ENCODE assay signal across 1 cellular context in genomic region chr11:844693-845644, GRCh38.
TF ChIP-seq lines count a peak whose summit lies in the region.

No MANE protein-coding gene starts in this region.

TF ChIP-seq in HepG2, 621 proteins besides CTCF, POLR2A, EP300 and RAD21 (continued from another document and continues in another):
- TF ChIP-seq HNF1B (CRISPR knock-in tag; IDR thresholded peaks at IDR 0.05) = no peak
- no peak for TF ChIP-seq RFX5 (IDR thresholded peaks at IDR 0.05; ENCODE audit: low read depth, low read length)
- no peak for TF ChIP-seq FOXP1 (IDR thresholded peaks at IDR 0.05)
- no peak for TF ChIP-seq FOXP1 (CRISPR knock-in tag; IDR thresholded peaks at IDR 0.05)
- no peak for TF ChIP-seq ZBTB39 (CRISPR knock-in tag; IDR thresholded peaks at IDR 0.05)
- TF ChIP-seq IRX3 (CRISPR knock-in tag; IDR thresholded peaks at IDR 0.05; ENCODE audit: borderline replicate concordance, low read depth) = no peak
- no peak for TF ChIP-seq KAT2B (IDR thresholded peaks at IDR 0.05; ENCODE audit: borderline replicate concordance, low read depth, low read length)
- TF ChIP-seq ZNF816 (CRISPR knock-in tag; IDR thresholded peaks at IDR 0.05; ENCODE audit: borderline replicate concordance) = no peak
- TF ChIP-seq NR1H2 (CRISPR knock-in tag; IDR thresholded peaks at IDR 0.05; ENCODE audit: borderline replicate concordance, low read depth) = no peak
- TF ChIP-seq SMAD9 (CRISPR knock-in tag; IDR thresholded peaks at IDR 0.05) = 0 out of 2 replicates have a peak, but pooled peaks have one; percentile 41
- no peak for TF ChIP-seq POGK (CRISPR knock-in tag; conservative IDR thresholded peaks at IDR 0.05)
- TF ChIP-seq ZNF652 (CRISPR knock-in tag; IDR thresholded peaks at IDR 0.05; ENCODE audit: borderline replicate concordance, low read depth) = no peak
- no peak for TF ChIP-seq SRF (IDR thresholded peaks at IDR 0.05; ENCODE audit: low read depth, low read length)
- TF ChIP-seq SPEN (CRISPR knock-in tag; IDR thresholded peaks at IDR 0.05; ENCODE audit: low read depth) = 0 out of 2 replicates have a peak, but pooled peaks have one; percentile 21
- 0 out of 2 replicates have a peak, but pooled peaks have one; percentile 21 for TF ChIP-seq ZNF747 (CRISPR knock-in tag; IDR thresholded peaks at IDR 0.05; ENCODE audit: borderline replicate concordance)
- no peak for TF ChIP-seq ZNF550 (CRISPR knock-in tag; IDR thresholded peaks at IDR 0.05; ENCODE audit: borderline replicate concordance)
- TF ChIP-seq ZNF530 (CRISPR knock-in tag; IDR thresholded peaks at IDR 0.05; ENCODE audit: low read depth) = no peak
- TF ChIP-seq ZNF615 (CRISPR knock-in tag; IDR thresholded peaks at IDR 0.05; ENCODE audit: borderline replicate concordance) = no peak
- peak; percentile 41; the same call in 1 of the 2 replicates for TF ChIP-seq PHF20 (CRISPR knock-in tag; IDR thresholded peaks at IDR 0.05)
- TF ChIP-seq ZSCAN9 (CRISPR knock-in tag; IDR thresholded peaks at IDR 0.05; ENCODE audit: borderline replicate concordance) = no peak
- TF ChIP-seq KDM1A (CRISPR knock-in tag; IDR thresholded peaks at IDR 0.05) = no peak
- TF ChIP-seq ZFAT (CRISPR knock-in tag; conservative IDR thresholded peaks at IDR 0.05) = no peak
- no peak for TF ChIP-seq HINFP (CRISPR knock-in tag; IDR thresholded peaks at IDR 0.05; ENCODE audit: low read depth)
- TF ChIP-seq MAZ (IDR thresholded peaks at IDR 0.05; ENCODE audit: borderline replicate concordance, low read depth, low read length) = no peak
- no peak for TF ChIP-seq MAZ (CRISPR knock-in tag; IDR thresholded peaks at IDR 0.05; ENCODE audit: low read depth)
- no peak for TF ChIP-seq CBX1 (IDR thresholded peaks at IDR 0.05; ENCODE audit: low read depth)
- no peak for TF ChIP-seq CENPX (CRISPR knock-in tag; IDR thresholded peaks at IDR 0.05)
- TF ChIP-seq PHF21A (CRISPR knock-in tag; IDR thresholded peaks at IDR 0.05) = no peak
- no peak for TF ChIP-seq ZNF782 (CRISPR knock-in tag; IDR thresholded peaks at IDR 0.05; ENCODE audit: borderline replicate concordance)
- no peak for TF ChIP-seq ARID3A (IDR thresholded peaks at IDR 0.05; ENCODE audit: low read depth, low read length)
- no peak for TF ChIP-seq IRF2 (CRISPR knock-in tag; IDR thresholded peaks at IDR 0.05)
- no peak for TF ChIP-seq ZNF230 (CRISPR knock-in tag; IDR thresholded peaks at IDR 0.05)
- TF ChIP-seq CEBPZ (IDR thresholded peaks at IDR 0.05; ENCODE audit: low read length) = no peak
- no peak for TF ChIP-seq ZNF136 (CRISPR knock-in tag; IDR thresholded peaks at IDR 0.05; ENCODE audit: low read depth)
- peak; percentile 12 for TF ChIP-seq AGO2 (optimal IDR thresholded peaks at IDR 0.05; ENCODE audit: low read depth, low read length)
- no peak for TF ChIP-seq E2F5 (CRISPR knock-in tag; conservative IDR thresholded peaks at IDR 0.05)
- TF ChIP-seq MEF2D (CRISPR knock-in tag; IDR thresholded peaks at IDR 0.05) = 0 out of 2 replicates have a peak, but pooled peaks have one; percentile 63
- TF ChIP-seq SNAPC2 (CRISPR knock-in tag; IDR thresholded peaks at IDR 0.05) = 0 out of 2 replicates have a peak, but pooled peaks have one; percentile 55
- TF ChIP-seq ZNF484 (CRISPR knock-in tag; IDR thresholded peaks at IDR 0.05; ENCODE audit: borderline replicate concordance, low read depth) = no peak
- no peak for TF ChIP-seq SIX4 (CRISPR knock-in tag; IDR thresholded peaks at IDR 0.05)
- TF ChIP-seq LBX2 (CRISPR knock-in tag; IDR thresholded peaks at IDR 0.05; ENCODE audit: borderline replicate concordance) = no peak
- no peak for TF ChIP-seq MBNL3 (CRISPR knock-in tag; conservative IDR thresholded peaks at IDR 0.05)
- no peak for TF ChIP-seq ZZZ3 (CRISPR knock-in tag; IDR thresholded peaks at IDR 0.05; ENCODE audit: borderline replicate concordance)
- TF ChIP-seq ZNF713 (CRISPR knock-in tag; IDR thresholded peaks at IDR 0.05) = no peak
- TF ChIP-seq ZMYM2 (CRISPR knock-in tag; IDR thresholded peaks at IDR 0.05) = no peak
- no peak for TF ChIP-seq DDIT3 (CRISPR knock-in tag; IDR thresholded peaks at IDR 0.05)
- TF ChIP-seq SIN3A (IDR thresholded peaks at IDR 0.05; ENCODE audit: borderline replicate concordance, low read depth, low read length) = no peak
- TF ChIP-seq NFE2 (CRISPR knock-in tag; IDR thresholded peaks at IDR 0.05) = no peak
- TF ChIP-seq STAG1 (CRISPR knock-in tag; IDR thresholded peaks at IDR 0.05) = no peak
- TF ChIP-seq RBM22 (optimal IDR thresholded peaks at IDR 0.05; ENCODE audit: low read length) = no peak
- TF ChIP-seq NR2F2 (IDR thresholded peaks at IDR 0.05; ENCODE audit: borderline replicate concordance, low read depth) = no peak; the same call in 1 of the 2 replicates
- no peak for TF ChIP-seq ZFP82 (CRISPR knock-in tag; IDR thresholded peaks at IDR 0.05; ENCODE audit: borderline replicate concordance)
- TF ChIP-seq TAF1 (CRISPR knock-in tag; IDR thresholded peaks at IDR 0.05) = 0 out of 2 replicates have a peak, but pooled peaks have one; percentile 39
- TF ChIP-seq DMAP1 (CRISPR knock-in tag; IDR thresholded peaks at IDR 0.05) = 0 out of 2 replicates have a peak, but pooled peaks have one; percentile 28
- no peak for TF ChIP-seq ZNF33B (CRISPR knock-in tag; IDR thresholded peaks at IDR 0.05)
- TF ChIP-seq DNMT1 (CRISPR knock-in tag; IDR thresholded peaks at IDR 0.05) = no peak
- TF ChIP-seq ZSCAN5A (CRISPR knock-in tag; IDR thresholded peaks at IDR 0.05; ENCODE audit: borderline replicate concordance) = no peak
- TF ChIP-seq ZNF878 (CRISPR knock-in tag; IDR thresholded peaks at IDR 0.05) = no peak
- no peak for TF ChIP-seq THAP7 (CRISPR knock-in tag; IDR thresholded peaks at IDR 0.05)
